In the genomic region with DNA sequence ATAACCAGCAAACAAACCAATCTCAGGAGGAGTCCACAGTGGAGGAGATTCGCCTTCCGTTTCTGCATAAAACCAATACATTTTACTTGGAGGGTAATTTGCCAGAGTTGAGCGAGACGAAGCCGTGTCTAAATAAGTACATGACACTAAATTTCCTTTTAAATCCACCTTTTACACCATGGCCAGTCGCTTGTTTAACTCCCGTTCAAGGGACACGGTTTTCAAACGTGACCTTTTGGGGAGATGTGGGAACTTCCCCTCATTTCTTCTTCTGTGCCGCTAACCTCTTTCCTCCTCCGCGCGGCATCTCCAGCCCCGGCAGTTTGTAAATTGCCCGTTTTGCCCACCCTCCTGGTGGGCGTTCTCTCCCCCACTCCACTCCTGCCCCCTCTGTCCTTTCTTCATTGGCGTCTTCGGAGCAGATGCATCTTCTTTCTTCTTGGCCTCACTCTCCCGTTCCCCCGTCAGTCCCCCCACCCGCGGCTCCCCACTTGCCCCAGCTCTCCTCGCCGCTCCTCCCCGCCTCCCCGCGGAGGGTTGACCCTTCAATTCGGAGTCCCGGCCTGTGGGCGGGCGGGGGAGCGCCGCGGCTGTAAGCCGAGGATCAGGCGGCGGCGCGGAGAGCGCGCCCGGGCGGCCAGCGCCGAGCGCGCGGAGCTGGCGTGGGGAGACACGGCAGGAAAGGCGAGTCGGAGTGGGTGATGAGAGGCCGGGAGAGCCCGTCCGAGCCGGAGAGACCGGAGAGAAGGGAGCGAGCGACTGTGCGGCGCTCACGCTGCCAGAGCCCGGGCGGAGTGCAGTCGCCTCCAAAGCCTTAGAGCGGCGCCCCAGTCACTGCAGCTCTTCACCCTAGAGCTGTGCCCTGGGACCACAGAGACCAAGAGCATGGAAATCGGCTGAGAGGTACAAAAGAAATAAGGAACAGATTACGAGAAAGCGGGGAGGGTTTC, we compare ENCODE assay signal across 8 cellular contexts. TPM values are rescaled to one million over a fixed set of nuclear protein-coding genes. Genes with fewer than 3 reads are reported as not detected.
DNase-seq lines count a peak whose midpoint lies in the region; ATAC-seq and TF ChIP-seq lines count a peak whose summit lies in the region.

A gene (plus strand): TSS at position 584 of the 950 bp plus-strand sequence.

- H3K36me3 ChIP-seq in neutrophil = no peaks in the 10 kb centered on the region

- H3K27me3 ChIP-seq in neutrophil = peaks cover 88% of the 10 kb centered on the region

- no peaks in the 10 kb centered on the region for H3K9me3 ChIP-seq in neutrophil

- peak; percentile 12 for DNase-seq in activated CD4-positive, alpha-beta T cell treated with anti-CD3 and anti-CD28 coated beads for 48 hours
- no peak for DNase-seq in activated CD4-positive, alpha-beta T cell treated with anti-CD3 and anti-CD28 coated beads, Interleukin-2, amount 50 U/mL, for 1 hour
- DNase-seq in NCI-H2196 (lab: John Stamatoyannopoulos, UW; ENCODE audit: unreplicated experiment) (peak; percentile 75), amniotic epithelial cell (ENCODE audit: low read depth) (peak; percentile 72), cardiac septum (ENCODE audit: low spot score) (peak; percentile 86), GM19238 (ENCODE audit: insufficient read length, low spot score) (no peak)

- ATAC-seq in GM19463 (IDR thresholded peaks at IDR 0.05; ENCODE audit: unreplicated experiment) = no peak

- H3K27ac ChIP-seq in neutrophil = no peak within 1 kb of the TSS

- intact Hi-C loops in cardiac septum (cut with DNase I) = loop anchor here (5.0 to 10.0 kb wide), 3 partner anchors 413 to 1045 kb away; no protein-coding TSS in a partner anchor

- peaks cover 24 to 33% of the 10 kb centered on the region in 2 experiments for H3K4me1 ChIP-seq in neutrophil (ENCODE audit: control insufficient read depth in 1 of 2, insufficient read depth in 1 of 2, low read depth in 1 of 2, low read length in 1 of 2)

- H3K4me3 ChIP-seq in neutrophil (ENCODE audit: low read depth in 1 of 2, low read length in 1 of 2) = peak within 1 kb of the TSS; percentile 7 to 26

- no peak for TF ChIP-seq CTCF in neutrophil (IDR thresholded peaks at IDR 0.05)

RNA-seq across cellular contexts. Expression of the gene that starts here (rescaled TPM):
- total RNA-seq in cardiac septum = 18.3 TPM

Comparison
In these comparisons a context has a peak if more than half of its experiments do, and no peak if none do; other contexts are left out.
1. DNase-seq: peak in activated CD4-positive, alpha-beta T cell treated with anti-CD3 and anti-CD28 coated beads for 48 hours (single experiment), NCI-H2196 (single experiment), amniotic epithelial cell (single experiment) and cardiac septum (single experiment); none in activated CD4-positive, alpha-beta T cell treated with anti-CD3 and anti-CD28 coated beads, Interleukin-2, amount 50 U/mL, for 1 hour (single experiment) and GM19238 (single experiment).